ENCODE assay signal across 10 cellular contexts in the genomic region with DNA sequence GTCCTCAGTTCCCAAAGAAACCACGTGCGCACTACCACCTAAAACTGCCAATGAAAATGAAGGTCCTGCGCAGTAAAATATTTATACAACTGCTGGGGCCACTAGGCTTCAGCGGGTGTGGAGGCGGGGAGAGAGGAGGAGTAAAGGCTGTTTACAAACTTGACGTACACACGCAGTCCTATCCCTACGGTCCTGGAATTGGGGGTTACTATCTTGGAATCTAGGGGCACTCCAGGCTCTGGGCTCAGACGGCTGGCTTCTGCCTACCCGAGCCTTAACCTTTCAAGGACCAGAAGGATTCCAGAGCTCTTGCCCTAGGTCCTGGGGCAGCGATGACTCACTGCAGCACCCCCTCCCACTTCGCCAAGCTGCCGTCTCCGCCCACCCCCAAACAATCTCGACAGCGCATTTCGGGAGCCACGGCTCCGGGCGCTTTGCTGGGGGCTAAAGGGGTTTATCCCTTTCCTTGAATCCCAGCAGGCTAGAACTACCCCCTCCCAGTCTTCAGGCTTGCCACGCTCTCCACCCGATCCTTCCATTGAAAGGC. TPM values are rescaled to one million over a fixed set of nuclear protein-coding genes. Genes with fewer than 3 reads are reported as not detected.
DNase-seq lines count a peak whose midpoint lies in the region; ATAC-seq, FAIRE-seq and TF ChIP-seq lines count a peak whose summit lies in the region.
"Had no signal": no experiment of that assay in that cellular context is flagged by ENCODE, and none has a peak within 500 bp of the region (broad histone marks: within the 10 kb centered on the region; RNA-seq: fewer than 3 reads in every experiment).

No MANE protein-coding gene starts in this region.

- TF ChIP-seq CTCF in fibroblast of pulmonary artery (IDR thresholded peaks at IDR 0.05; ENCODE audit: low read length, missing control alignments), result no peak

- intact Hi-C loops in CD4-positive, alpha-beta memory T cell (cut with micrococcal nuclease), result no loop called here

- no peak overlapping the region for H3K27ac Mint-ChIP-seq in CD4-positive, alpha-beta memory T cell
- no peak overlapping the region for H3K27ac Mint-ChIP-seq in T-cell
- H3K27ac Mint-ChIP-seq: naive thymus-derived CD4-positive, alpha-beta T cell had no signal

- H3K4me1 Mint-ChIP-seq in CD4-positive, alpha-beta memory T cell, result peaks cover 4 to 16% (median 9%) of the 10 kb centered on the region in 4 donors
- peaks cover 10 to 15% (median 14%) of the 10 kb centered on the region in 3 donors for H3K4me1 Mint-ChIP-seq in T-cell

- H3K4me3 Mint-ChIP-seq in CD4-positive, alpha-beta memory T cell, result peak overlapping the region in 1 of 8 donors; percentile 3
- H3K4me3 Mint-ChIP-seq in T-cell, result no peak overlapping the region

- H3K4me1 ChIP-seq in mucosa of stomach (ENCODE audit: control insufficient read depth, insufficient read depth, low read length), result no peaks in the 10 kb centered on the region
- H3K4me1 ChIP-seq in CD4-positive, alpha-beta memory T cell (ENCODE audit: insufficient read depth, low read length), result no peaks in the 10 kb centered on the region

- no peaks in the 10 kb centered on the region for H3K36me3 Mint-ChIP-seq in CD4-positive, alpha-beta memory T cell
- H3K36me3 Mint-ChIP-seq in T-cell, result no peaks in the 10 kb centered on the region

- H3K27ac ChIP-seq in CD4-positive, alpha-beta memory T cell (ENCODE audit: low read depth, low read length), result no peak overlapping the region

- H3K4me3 ChIP-seq in fibroblast of pulmonary artery (replicated peaks; ENCODE audit: low read depth, low read length), result peak overlapping the region; percentile 77
- H3K4me3 ChIP-seq in mucosa of stomach (ENCODE audit: low read length), result no peak overlapping the region
- no peak overlapping the region for H3K4me3 ChIP-seq in CD4-positive, alpha-beta memory T cell (ENCODE audit: low read length in 2 of 2)

- no peak for FAIRE-seq in urothelium cell line (lab: Jason Lieb, UNC)
- FAIRE-seq: A204.1 had no signal

- no peaks in the 10 kb centered on the region for H3K36me3 ChIP-seq in mucosa of stomach (ENCODE audit: control insufficient read depth, insufficient read depth, low read length)
- H3K36me3 ChIP-seq in CD4-positive, alpha-beta memory T cell (ENCODE audit: insufficient read depth, low read length), result no peaks in the 10 kb centered on the region

- H3K9ac ChIP-seq in mucosa of stomach (ENCODE audit: low read length), result peak overlapping the region; percentile 71

- H3K27me3 ChIP-seq in mucosa of stomach (ENCODE audit: control insufficient read depth, insufficient read depth, low read length), result peaks cover 40% of the 10 kb centered on the region
- H3K27me3 ChIP-seq in CD4-positive, alpha-beta memory T cell (ENCODE audit: insufficient read depth, low read length), result peaks cover 4% of the 10 kb centered on the region

- peaks cover 0 to 5% (median 0%) of the 10 kb centered on the region in 8 donors for H3K9me3 Mint-ChIP-seq in CD4-positive, alpha-beta memory T cell
- peaks cover 0 to 8% (median 0%) of the 10 kb centered on the region in 3 donors for H3K9me3 Mint-ChIP-seq in T-cell

- POLR2A ChIA-PET in CD4-positive, alpha-beta memory T cell (lab: Charles Lee; ENCODE audit: partially characterized antibody), result no interaction called here
- POLR2A ChIA-PET in T-cell (lab: Charles Lee), result no interaction called here

- CTCF ChIA-PET in CD4-positive, alpha-beta memory T cell (lab: Charles Lee; ENCODE audit: partially characterized antibody), result no interaction called here
- CTCF ChIA-PET in T-cell (lab: Charles Lee), result no interaction called here

- peaks cover 24 to 28% of the 10 kb centered on the region in 2 donors for H3K27me3 Mint-ChIP-seq in CD4-positive, alpha-beta memory T cell
- peaks cover 35 to 47% of the 10 kb centered on the region in 2 donors for H3K27me3 Mint-ChIP-seq in T-cell

- no peak for ATAC-seq in T-cell (replicated peaks in 1 of 4)
- ATAC-seq: naive thymus-derived CD4-positive, alpha-beta T cell had no signal

- DNase-seq in DMS53 (lab: John Stamatoyannopoulos, UW) (peak; percentile 13), DMS53 treated with DMSO at 0.1 percent for 48 hours (lab: John Stamatoyannopoulos, UW; ENCODE audit: unreplicated experiment) (no peak), fibroblast of pulmonary artery (ENCODE audit: low read depth) (peak; percentile 59), urothelium cell line (ENCODE audit: low spot score) (peak; percentile 23), T-cell (no peak), NOMO-1 (lab: John Stamatoyannopoulos, UW; ENCODE audit: unreplicated experiment in 2 of 2) (no peak)
- no peak for DNase-seq in CD4-positive, alpha-beta memory T cell
- DNase-seq: naive thymus-derived CD4-positive, alpha-beta T cell had no signal

- no peaks in the 10 kb centered on the region for H3K9me3 ChIP-seq in mucosa of stomach (ENCODE audit: control insufficient read depth, low read length)
- no peaks in the 10 kb centered on the region for H3K9me3 ChIP-seq in CD4-positive, alpha-beta memory T cell (ENCODE audit: control insufficient read depth in 1 of 2, low read length in 2 of 2)

RNA-seq across cellular contexts. Expression of gene ADAMTS9, which starts 3.0 kb away (rescaled TPM):
- not detected for total RNA-seq in CD4-positive, alpha-beta memory T cell
- not detected for polyA plus RNA-seq in CD4-positive, alpha-beta memory T cell
- total RNA-seq in T-cell, result under 1 TPM in 2 of 5 donors, not detected in 3; 0.09 to 0.10 TPM
- total RNA-seq: naive thymus-derived CD4-positive, alpha-beta T cell had no signal
- polyA plus RNA-seq: naive thymus-derived CD4-positive, alpha-beta T cell had no signal

Comparison
In these comparisons a context has a peak if more than half of its experiments do, and no peak if none do; other contexts are left out.
1. DNase-seq: peak in DMS53 (single experiment), fibroblast of pulmonary artery (single experiment) and urothelium cell line (single experiment); none in DMS53 treated with DMSO at 0.1 percent for 48 hours (single experiment), CD4-positive, alpha-beta memory T cell (0 of 5), T-cell (0 of 34) and NOMO-1 (0 of 2).